Comparison of ENCODE assay signal across 1 cellular context in genomic region chr19:39890755-39891551, GRCh38.
TF ChIP-seq lines count a peak whose summit lies in the region.

No MANE protein-coding gene starts in this region.

TF ChIP-seq in HepG2, 621 proteins besides CTCF, POLR2A, EP300 and RAD21:
- 0 out of 2 replicates have a peak, but pooled peaks have one; percentile 35 for TF ChIP-seq FOXO4 (CRISPR knock-in tag; conservative IDR thresholded peaks at IDR 0.05)
- TF ChIP-seq ZNF687 (CRISPR knock-in tag; IDR thresholded peaks at IDR 0.05) = 0 out of 2 replicates have a peak, but pooled peaks have one; percentile 32
- 0 out of 2 replicates have a peak, but pooled peaks have one; percentile 11 for TF ChIP-seq ZNF891 (CRISPR knock-in tag; IDR thresholded peaks at IDR 0.05)
- 0 out of 2 replicates have a peak, but pooled peaks have one; percentile 44 for TF ChIP-seq PAX8 (CRISPR knock-in tag; IDR thresholded peaks at IDR 0.05; ENCODE audit: borderline replicate concordance)
- TF ChIP-seq ZNF260 (CRISPR knock-in tag; IDR thresholded peaks at IDR 0.05; ENCODE audit: borderline replicate concordance, low read depth) = no peak
